32 cellular contexts compared by ENCODE assay signal in genomic region chr5:179184521-179185050, GRCh38.
"Had no signal": no experiment of that assay in that cellular context is flagged by ENCODE, and none has a peak within 500 bp of the region (broad histone marks: within the 10 kb centered on the region; RNA-seq: fewer than 3 reads in every experiment).

No MANE protein-coding gene starts in this region.

- H3K4me3 Mint-ChIP-seq: activated B cell treated with CpG ODN at 0.5 μM for 24 hours; activated CD4-positive, alpha-beta T cell treated with anti-CD3 and anti-CD28 coated beads, Interleukin-2, amount 10 ng/mL, durations not matched to agents 24 days and 14 days; activated CD8-positive, alpha-beta memory T cell treated with anti-CD3 and anti-CD28 coated beads, Interleukin-2, amount 10 ng/mL, durations not matched to agents 7 days and 5 days; activated naive CD4-positive, alpha-beta T cell treated with anti-CD3 and anti-CD28 coated beads for 36 hours; activated naive CD8-positive, alpha-beta T cell treated with anti-CD3 and anti-CD28 coated beads for 36 hours; activated T-cell treated with anti-CD3 and anti-CD28 coated beads, Interleukin-2, amount 50 U/mL, for 4 hours; activated T-helper 17 cell treated with anti-CD3 and anti-CD28 coated beads, Interleukin-2, amount 50 U/mL, for 72 hours; IgD-negative memory B cell; T-helper 1 cell treated with Interleukin-12 subunit alpha and Interleukin-12 subunit beta and Interleukin-4 antibody, amounts not matched to agents 30 μg/mL and 1 μg/mL, for 36 hours had no signal

- H3K36me3 Mint-ChIP-seq: activated CD8-positive, alpha-beta memory T cell treated with anti-CD3 and anti-CD28 coated beads, Interleukin-2, amount 10 ng/mL, durations not matched to agents 7 days and 5 days; activated naive CD8-positive, alpha-beta T cell treated with anti-CD3 and anti-CD28 coated beads for 36 hours had no signal

- H3K4me1 Mint-ChIP-seq: activated B cell treated with CpG ODN at 0.5 μM for 24 hours; activated CD4-positive, alpha-beta T cell treated with anti-CD3 and anti-CD28 coated beads, Interleukin-2, amount 10 ng/mL, durations not matched to agents 24 days and 14 days; activated CD8-positive, alpha-beta memory T cell treated with anti-CD3 and anti-CD28 coated beads, Interleukin-2, amount 10 ng/mL, durations not matched to agents 7 days and 5 days; activated T-helper 17 cell treated with anti-CD3 and anti-CD28 coated beads, Interleukin-2, amount 50 U/mL, for 72 hours had no signal

- H3K27ac Mint-ChIP-seq: activated B cell treated with CpG ODN at 0.5 μM for 24 hours; activated CD4-positive, alpha-beta T cell treated with anti-CD3 and anti-CD28 coated beads, Interleukin-2, amount 10 ng/mL, durations not matched to agents 24 days and 14 days; activated CD8-positive, alpha-beta memory T cell treated with anti-CD3 and anti-CD28 coated beads, Interleukin-2, amount 10 ng/mL, durations not matched to agents 7 days and 5 days; activated naive CD4-positive, alpha-beta T cell treated with anti-CD3 and anti-CD28 coated beads for 36 hours; activated naive CD8-positive, alpha-beta T cell treated with anti-CD3 and anti-CD28 coated beads for 36 hours; activated T-helper 17 cell treated with anti-CD3 and anti-CD28 coated beads, Interleukin-2, amount 50 U/mL, for 72 hours; IgD-negative memory B cell; T-helper 1 cell treated with Interleukin-12 subunit alpha and Interleukin-12 subunit beta and Interleukin-4 antibody, amounts not matched to agents 30 μg/mL and 1 μg/mL, for 36 hours had no signal

- H3K9me3 Mint-ChIP-seq: activated B cell treated with CpG ODN at 0.5 μM for 24 hours; activated CD4-positive, alpha-beta T cell treated with anti-CD3 and anti-CD28 coated beads, Interleukin-2, amount 10 ng/mL, durations not matched to agents 24 days and 14 days; activated naive CD4-positive, alpha-beta T cell treated with anti-CD3 and anti-CD28 coated beads for 36 hours; activated naive CD8-positive, alpha-beta T cell treated with anti-CD3 and anti-CD28 coated beads for 36 hours; activated T-cell treated with anti-CD3 and anti-CD28 coated beads, Interleukin-2, amount 50 U/mL, for 4 hours; activated T-helper 17 cell treated with anti-CD3 and anti-CD28 coated beads, Interleukin-2, amount 50 U/mL, for 72 hours had no signal

- H3K4me3 ChIP-seq: cardiac muscle cell, SJSA1 had no signal

- H3K27ac ChIP-seq: cardiac muscle cell, SJSA1 had no signal

- ATAC-seq: activated CD8-positive, alpha-beta memory T cell treated with anti-CD3 and anti-CD28 coated beads, Interleukin-2, amount 10 ng/mL, durations not matched to agents 7 days and 5 days; activated T-cell treated with anti-CD3 and anti-CD28 coated beads, Interleukin-2, amount 50 U/mL, for 4 hours; activated T-helper 17 cell treated with anti-CD3 and anti-CD28 coated beads, Interleukin-2, amount 50 U/mL, for 72 hours; Panc1; SK-N-SH treated with all-trans-retinoic acid at 6 μM for 48 hours had no signal

- H3K27me3 ChIP-seq: brain microvascular endothelial cell, cardiac muscle cell, SJSA1 had no signal

- DNase-seq: activated B cell treated with CpG ODN at 0.5 μM for 24 hours; activated CD4-positive, alpha-beta T cell treated with anti-CD3 and anti-CD28 coated beads for 1 hour; activated CD4-positive, alpha-beta T cell treated with anti-CD3 and anti-CD28 coated beads, Interleukin-2, amount 10 ng/mL, durations not matched to agents 24 days and 14 days; activated CD4-positive, alpha-beta T cell treated with anti-CD3 and anti-CD28 coated beads, Interleukin-2, amount 50 U/mL, for 48 hours; activated CD8-positive, alpha-beta memory T cell treated with anti-CD3 and anti-CD28 coated beads, Interleukin-2, amount 10 ng/mL, durations not matched to agents 7 days and 5 days; activated gamma-delta T cell; activated naive CD4-positive, alpha-beta T cell treated with anti-CD3 and anti-CD28 coated beads for 36 hours; activated naive CD8-positive, alpha-beta T cell treated with anti-CD3 and anti-CD28 coated beads for 36 hours; activated T-cell treated with anti-CD3 and anti-CD28 coated beads, Interleukin-2, amount 50 U/mL, for 4 hours; KG1; MV-4-11; NCI-H1092 treated with DMSO at 0.1 percent for 48 hours; NCI-H1436; NCI-H1694 treated with DMSO at 0.1 percent for 48 hours; NCI-H2029 treated with DMSO at 0.1 percent for 48 hours; NCI-H510A treated with DMSO at 0.1 percent for 48 hours; NCI-H69; NK-92 treated with Interleukin-12 subunit alpha and Interleukin-12 subunit beta, amount 100 ng/mL, for 24 hours; OCI-M1; RPMI8226; SHP77; SW 1271; T1000 had no signal

- H3K36me3 ChIP-seq: brain microvascular endothelial cell, cardiac muscle cell, SJSA1 had no signal

- FAIRE-seq: TTC549 had no signal
